Comparison of ENCODE assay signal across 8 cellular contexts in the genomic region with DNA sequence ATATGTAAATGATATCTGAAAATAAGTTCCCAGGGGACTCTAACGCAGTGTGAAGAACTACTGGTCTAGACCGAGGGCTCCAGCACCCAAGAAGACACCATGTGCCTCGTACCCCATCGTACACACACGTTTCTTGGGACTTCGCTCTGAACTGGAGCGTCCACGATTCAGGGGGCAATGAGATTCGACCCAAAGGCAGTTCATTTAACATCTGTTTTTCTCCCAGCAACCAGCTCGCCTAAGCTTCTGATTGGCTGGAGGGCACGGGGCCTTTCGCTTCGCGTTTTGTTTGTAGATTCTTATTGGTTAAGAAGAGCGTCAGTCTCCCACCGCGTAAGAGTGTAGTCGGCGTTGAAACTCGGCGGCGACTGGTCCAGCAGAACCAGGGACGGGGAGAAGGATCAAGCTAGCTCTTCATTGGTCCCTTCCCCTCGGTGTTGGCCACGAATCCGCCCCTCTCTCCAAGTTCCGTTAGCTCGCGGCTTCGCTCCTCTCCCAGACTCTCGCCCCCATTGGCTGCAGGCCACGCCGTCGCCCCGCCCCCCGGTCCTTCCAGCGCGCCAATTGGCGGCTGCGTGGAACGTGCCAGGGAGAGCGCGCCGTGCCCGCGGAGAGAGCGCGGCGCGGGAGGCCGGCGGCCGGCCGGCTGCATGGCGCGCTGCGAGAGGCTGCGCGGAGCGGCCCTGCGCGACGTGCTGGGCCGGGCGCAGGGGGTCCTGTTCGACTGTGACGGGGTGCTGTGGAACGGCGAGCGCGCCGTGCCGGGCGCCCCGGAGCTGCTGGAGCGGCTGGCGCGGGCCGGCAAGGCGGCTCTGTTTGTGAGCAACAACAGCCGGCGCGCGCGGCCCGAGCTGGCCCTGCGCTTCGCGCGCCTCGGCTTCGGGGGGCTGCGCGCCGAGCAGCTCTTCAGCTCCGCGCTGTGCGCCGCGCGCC. TPM values are rescaled to one million over a fixed set of nuclear protein-coding genes. Genes with fewer than 3 reads are reported as not detected.
DNase-seq lines count a peak whose midpoint lies in the region; ATAC-seq and TF ChIP-seq lines count a peak whose summit lies in the region.

Gene PDXP, plus strand, starts transcription at position 591 of the 933 bp plus-strand sequence. Its CDS starts 60 bp downstream, at position 651.

- dilution Hi-C loops in mammary epithelial cell (cut with HindIII; ENCODE audit: low sequenced_read_pairs), result loop anchor here (5.0 kb wide), 1 partner anchor 36 kb away; no protein-coding TSS in a partner anchor

- H3K4me2 ChIP-seq in mammary epithelial cell (ENCODE audit: insufficient read depth, low read depth, low read length), result peak within 1 kb of the TSS; percentile 99

- CTCF ChIA-PET in mammary epithelial cell (lab: Charles Lee; ENCODE audit: low non-redundant PET), result interaction anchor here (0.5 to 1.6 kb wide), 3 partner anchors 15 to 160 kb away, joined by 4 to 9 read pairs (median 8); no protein-coding TSS in a partner anchor

- peak within 1 kb of the TSS; percentile 46 for H3K9ac ChIP-seq in mammary epithelial cell (ENCODE audit: insufficient read depth, low read length)
- H3K9ac ChIP-seq in iPS-20b (ENCODE audit: low read depth, low read length), result peak within 1 kb of the TSS; percentile 83; the same call in 1 of the 2 replicates

- in situ Hi-C loops in mammary epithelial cell (cut with MboI; ENCODE audit: low sequenced_read_pairs in 2 of 2), result no loop called here

- DNase-seq in NCI-H2196 treated with DMSO at 0.1 percent for 48 hours (lab: John Stamatoyannopoulos, UW; ENCODE audit: unreplicated experiment) (peak; percentile 95), mammary epithelial cell (peak; percentile 100)

- H3K4me3 ChIP-seq in ACC112 (ENCODE audit: low read depth, low read length) (peak within 1 kb of the TSS; percentile 79), mammary epithelial cell (replicated peaks in 1 of 3; ENCODE audit: insufficient read depth in 1 of 3, low read depth in 2 of 3, low read length in 3 of 3) (peak within 1 kb of the TSS; percentile 47 to 84 (median 55)), iPS-20b (ENCODE audit: low read length) (peak within 1 kb of the TSS; percentile 69), skin epidermis (peak within 1 kb of the TSS; percentile 32 to 71 (median 46))

- peaks cover 20% of the 10 kb centered on the region for H3K4me1 ChIP-seq in ACC112 (ENCODE audit: control insufficient read depth, insufficient read depth, low read length, unreplicated experiment)
- H3K4me1 ChIP-seq in mammary epithelial cell (ENCODE audit: insufficient read depth, low read length), result peaks cover 21% of the 10 kb centered on the region
- 0 out of 2 replicates have a peak, but pooled peaks cover 4% of the 10 kb centered on the region for H3K4me1 ChIP-seq in iPS-20b (ENCODE audit: insufficient read depth, low read length)

- intact Hi-C loops in mammary epithelial cell (cut with micrococcal nuclease), result loop anchor here (1.0 to 2.0 kb wide), 3 partner anchors 16 to 23 kb away; partner anchors contain the start of gene LGALS1

- H4K20me1 ChIP-seq in mammary epithelial cell (ENCODE audit: insufficient read depth, low read length), result no peaks in the 10 kb centered on the region

- H3K9me3 ChIP-seq in mammary epithelial cell (replicated peaks; ENCODE audit: insufficient read depth, low read length) (no peaks in the 10 kb centered on the region), iPS-20b (ENCODE audit: insufficient read depth, low read depth, low read length) (no peaks in the 10 kb centered on the region)

- H3K79me2 ChIP-seq in ACC112 (ENCODE audit: control insufficient read depth, insufficient read depth, low read length, unreplicated experiment) (peaks cover 33% of the 10 kb centered on the region), mammary epithelial cell (ENCODE audit: insufficient read depth, low read length) (peaks cover 35% of the 10 kb centered on the region)

- BruUV-seq in mammary epithelial cell (replicated peaks; lab: Mats Ljungman, UMichigan), result no TSS peak

- 0 out of 2 replicates have a peak within 1 kb of the TSS, but pooled peaks have one; percentile 21 for H3K27ac ChIP-seq in ACC112 (ENCODE audit: low read depth, low read length)
- peak within 1 kb of the TSS; percentile 77 for H3K27ac ChIP-seq in VCaP
- H3K27ac ChIP-seq in mammary epithelial cell (ENCODE audit: insufficient read depth, low read depth, low read length), result peak within 1 kb of the TSS; percentile 41
- no peak within 1 kb of the TSS for H3K27ac ChIP-seq in iPS-20b (ENCODE audit: low read length)
- peak within 1 kb of the TSS in 19 of 21 experiments; percentile 19 to 81 (median 60) for H3K27ac ChIP-seq in skin epidermis

- TF ChIP-seq CTCF in VCaP (conservative IDR thresholded peaks at IDR 0.05), result no peak
- no peak for TF ChIP-seq CTCF in mammary epithelial cell (conservative IDR thresholded peaks at IDR 0.05 in 1 of 2, IDR thresholded peaks at IDR 0.05 in 1 of 2; ENCODE audit: extremely low read depth in 1 of 2, insufficient read depth in 1 of 2, low read depth in 1 of 2, low read length in 2 of 2)

- peak; percentile 84 for ATAC-seq in GM18870 (IDR thresholded peaks at IDR 0.05; ENCODE audit: unreplicated experiment)
- ATAC-seq in HG03135 (IDR thresholded peaks at IDR 0.05; ENCODE audit: unreplicated experiment), result peak; percentile 77

- WGBS in mammary epithelial cell (ENCODE audit: low coverage, missing lambda C conversion rate), result 3% methylated on average over 40 of the region's 101 CpGs

- no peaks in the 10 kb centered on the region for H3K36me3 ChIP-seq in ACC112 (ENCODE audit: insufficient read depth, low read length)
- peaks cover 4% of the 10 kb centered on the region for H3K36me3 ChIP-seq in mammary epithelial cell (ENCODE audit: insufficient read depth, low read length)
- H3K36me3 ChIP-seq in iPS-20b (ENCODE audit: insufficient read depth, low read depth, low read length), result peaks cover 6% of the 10 kb centered on the region; the same call in 1 of the 2 replicates

- H2AFZ ChIP-seq in ACC112 (ENCODE audit: low read length, unreplicated experiment) (peak within 1 kb of the TSS; percentile 79), mammary epithelial cell (ENCODE audit: low read depth, low read length) (peak within 1 kb of the TSS; percentile 79)

- H3K27me3 ChIP-seq in ACC112 (ENCODE audit: insufficient read depth, low read length), result no peaks in the 10 kb centered on the region
- H3K27me3 ChIP-seq in mammary epithelial cell (ENCODE audit: insufficient read depth, low read length), result no peaks in the 10 kb centered on the region
- H3K27me3 ChIP-seq in iPS-20b (ENCODE audit: insufficient read depth, low read length), result no peaks in the 10 kb centered on the region

RNA-seq across cellular contexts. Expression of gene PDXP, which starts in this region (rescaled TPM):
- 1 to 10 TPM; 5.8 to 6.9 TPM for total RNA-seq in mammary epithelial cell
- polyA plus RNA-seq in mammary epithelial cell, result 19.4 TPM
- 10.4 TPM for polyA minus RNA-seq in mammary epithelial cell
